Comparison of ENCODE assay signal across 17 cellular contexts in the genomic region with DNA sequence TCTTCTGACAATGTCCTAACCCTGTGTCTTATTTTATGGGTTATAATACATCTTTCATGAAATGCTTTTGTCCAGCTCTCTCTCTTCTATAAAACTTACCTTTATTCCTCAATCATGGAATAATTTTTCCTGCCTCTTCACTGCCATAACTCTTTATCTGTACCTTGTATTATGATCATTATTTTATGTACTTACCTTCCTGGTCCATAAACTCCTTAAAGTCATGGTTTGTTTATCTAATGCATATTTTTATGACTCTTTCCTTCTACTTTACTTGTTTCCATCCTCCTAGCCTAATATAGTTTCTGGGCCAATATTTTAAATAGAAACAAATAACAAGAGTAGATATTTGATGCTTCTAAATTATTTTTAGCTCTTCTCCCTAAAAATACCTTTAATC.
A peak's percentile ranks its signal among the peaks of the same experiment; 100 is the strongest.
DNase-seq lines count a peak whose midpoint lies in the region; ATAC-seq, FAIRE-seq and TF ChIP-seq lines count a peak whose summit lies in the region.
"Had no signal": no experiment of that assay in that cellular context is flagged by ENCODE, and none has a peak within 500 bp of the region (broad histone marks: within the 10 kb centered on the region; RNA-seq: fewer than 3 reads in every experiment).

No MANE protein-coding gene starts in this region.

- FAIRE-seq in islet of Langerhans (lab: Jason Lieb, UNC) = peak; percentile 85
- FAIRE-seq in HepG2 (lab: Jason Lieb, UNC) = no peak
- FAIRE-seq: A549 had no signal

- DNase-seq in left ventricle myocardium inferior = no peak
- DNase-seq in heart left ventricle = no peak
- DNase-seq in WERI-Rb-1 = no peak
- no peak for DNase-seq in thoracic aorta (ENCODE audit: low spot score)
- DNase-seq in H4 (ENCODE audit: low spot score) = no peak
- DNase-seq in HPDE6-E6E7 (ENCODE audit: extremely low spot score) = no peak
- no peak for DNase-seq in HepG2 (ENCODE audit: low spot score)
- DNase-seq: GF-D8, KG1, NCI-H1092, NCI-H2107, NCI-H345, NCI-H69, PC-9 had no signal

- ATAC-seq in heart left ventricle = no peak
- no peak for ATAC-seq in thoracic aorta (ENCODE audit: insufficient number of reproducible peaks, low FRiP score, low read depth)
- no peak for ATAC-seq in HepG2
- ATAC-seq: A549, GM23338 had no signal

- H3K9me3 ChIP-seq in left ventricle myocardium inferior (replicated peaks) (no peaks in the 10 kb centered on the region), heart left ventricle (no peaks in the 10 kb centered on the region), WERI-Rb-1 (ENCODE audit: severe bottlenecking) (no peaks in the 10 kb centered on the region), thoracic aorta (no peaks in the 10 kb centered on the region), HepG2 (ENCODE audit: low read length) (no peaks in the 10 kb centered on the region)
- H3K9me3 ChIP-seq: A549 had no signal

- H3K4me3 ChIP-seq in left ventricle myocardium inferior (no peak overlapping the region), heart left ventricle (no peak overlapping the region), WERI-Rb-1 (ENCODE audit: low read depth, low read length) (no peak overlapping the region), thoracic aorta (no peak overlapping the region), HepG2 (replicated peaks in 1 of 3; ENCODE audit: insufficient read depth in 1 of 3, low read depth in 2 of 3, low read length in 3 of 3) (no peak overlapping the region)
- H3K4me3 ChIP-seq: A549, GM23338, PC-9 had no signal

- TF ChIP-seq POLR2A in heart left ventricle (IDR thresholded peaks at IDR 0.05) = no peak
- TF ChIP-seq POLR2A in HepG2 (IDR thresholded peaks at IDR 0.05; ENCODE audit: insufficient read depth in 1 of 2, low read depth in 2 of 2, low read length in 2 of 2) = no peak

- no peak overlapping the region for H2AFZ ChIP-seq in HepG2 (ENCODE audit: low read length)
- H2AFZ ChIP-seq: GM23338, PC-9 had no signal

- no peaks in the 10 kb centered on the region for H3K27me3 ChIP-seq in left ventricle myocardium inferior (ENCODE audit: low read depth)
- no peaks in the 10 kb centered on the region for H3K27me3 ChIP-seq in heart left ventricle
- no peaks in the 10 kb centered on the region for H3K27me3 ChIP-seq in WERI-Rb-1 (ENCODE audit: insufficient read depth, low read depth, severe bottlenecking)
- no peaks in the 10 kb centered on the region for H3K27me3 ChIP-seq in thoracic aorta (replicated peaks; ENCODE audit: insufficient read depth)
- no peaks in the 10 kb centered on the region for H3K27me3 ChIP-seq in HepG2 (ENCODE audit: control insufficient read depth in 1 of 2, insufficient read depth in 2 of 2, low read length in 2 of 2)

- BruUV-seq in HepG2 (replicated peaks; lab: Mats Ljungman, UMichigan) = no TSS peak

- peak overlapping the region; percentile 3 for H3K27ac ChIP-seq in left ventricle myocardium inferior (replicated peaks)
- H3K27ac ChIP-seq in heart left ventricle = no peak overlapping the region
- H3K27ac ChIP-seq in WERI-Rb-1 = peak overlapping the region; percentile 37
- H3K27ac ChIP-seq in thoracic aorta = peak overlapping the region; percentile 0 to 19
- H3K27ac ChIP-seq in HepG2 (ENCODE audit: extremely low read length, insufficient read depth, low read length) = no peak overlapping the region
- H3K27ac ChIP-seq: A549, PC-9 had no signal

- intact Hi-C loops in left ventricle myocardium inferior (cut with micrococcal nuclease) (no loop called here), heart left ventricle (cut with DNase I) (loop anchor here in 2 of 10 donors (10.0 kb wide), 1 partner anchor 51 kb away; no protein-coding TSS in a partner anchor), HepG2 (cut with micrococcal nuclease; ENCODE audit: unreplicated experiment) (no loop called here)

- CTCF ChIA-PET in HepG2 (lab: Yijun Ruan, JAX; ENCODE audit: low intra/inter-chr PET ratio, low total read pairs) = no interaction called here

- H3K79me2 ChIP-seq in HepG2 (ENCODE audit: insufficient read depth, low read length) = no peaks in the 10 kb centered on the region

- TF ChIP-seq EP300 in HepG2 (IDR thresholded peaks at IDR 0.05; ENCODE audit: low read depth in 2 of 2, low read length in 2 of 2) = no peak
- no peak for TF ChIP-seq EP300 in HepG2 (CRISPR knock-in tag; IDR thresholded peaks at IDR 0.05; ENCODE audit: borderline replicate concordance)

- no peak overlapping the region for H3K9ac ChIP-seq in HepG2 (ENCODE audit: insufficient read depth, low read depth, low read length)

- H4K20me1 ChIP-seq in HepG2 (ENCODE audit: insufficient read depth, low read length) = no peaks in the 10 kb centered on the region

- H3K36me3 ChIP-seq in left ventricle myocardium inferior (peaks cover 75% of the 10 kb centered on the region), heart left ventricle (peaks cover 0 to 97% (median 86%) of the 10 kb centered on the region in 9 donors), WERI-Rb-1 (peaks cover 72% of the 10 kb centered on the region), thoracic aorta (peaks cover 27% of the 10 kb centered on the region), HepG2 (replicated peaks in 1 of 2; ENCODE audit: control insufficient read depth in 1 of 2, insufficient read depth in 2 of 2, low read length in 2 of 2) (peaks cover 25 to 86% of the 10 kb centered on the region in 2 experiments)

- H3K4me2 ChIP-seq in HepG2 (ENCODE audit: low read depth, low read length) = no peak overlapping the region
- H3K4me2 ChIP-seq: A549, GM23338, PC-9 had no signal

- in situ Hi-C loops in HepG2 (cut with HindIII; ENCODE audit: extremely low pct_ligation_motif_present, low pct_unique_long_range_greater_than_20kb) = no loop called here

- TF ChIP-seq CTCF in left ventricle myocardium inferior (IDR thresholded peaks at IDR 0.05; ENCODE audit: borderline replicate concordance) = no peak
- TF ChIP-seq CTCF in heart left ventricle (IDR thresholded peaks at IDR 0.05) = no peak
- no peak for TF ChIP-seq CTCF in WERI-Rb-1 (IDR thresholded peaks at IDR 0.05; ENCODE audit: low read depth, low read length)
- TF ChIP-seq CTCF in thoracic aorta (IDR thresholded peaks at IDR 0.05) = no peak
- no peak for TF ChIP-seq CTCF in HepG2 (CRISPR knock-in tag; IDR thresholded peaks at IDR 0.05)

- peaks cover 66% of the 10 kb centered on the region for H3K4me1 ChIP-seq in left ventricle myocardium inferior
- peaks cover 0 to 46% (median 24%) of the 10 kb centered on the region in 12 donors for H3K4me1 ChIP-seq in heart left ventricle
- peaks cover 11 to 56% of the 10 kb centered on the region in 2 donors for H3K4me1 ChIP-seq in thoracic aorta (ENCODE audit: control insufficient read depth in 1 of 2, low read depth in 2 of 2)
- H3K4me1 ChIP-seq in HepG2 (ENCODE audit: insufficient read depth, low read length) = no peaks in the 10 kb centered on the region
- H3K4me1 ChIP-seq: A549 had no signal

- TF ChIP-seq RAD21 in HepG2 (CRISPR knock-in tag; IDR thresholded peaks at IDR 0.05) = no peak

- POLR2A ChIA-PET in HepG2 (lab: Yijun Ruan, JAX) = no interaction called here

TF ChIP-seq in HepG2, 621 proteins besides CTCF, POLR2A, EP300 and RAD21 (continues in another document):
- no peak for TF ChIP-seq ZBTB8A (CRISPR knock-in tag; IDR thresholded peaks at IDR 0.05; ENCODE audit: borderline replicate concordance, low read depth)
- no peak for TF ChIP-seq SMAD1 (CRISPR knock-in tag; IDR thresholded peaks at IDR 0.05; ENCODE audit: borderline replicate concordance, low read depth)
- TF ChIP-seq SAFB2 (CRISPR knock-in tag; IDR thresholded peaks at IDR 0.05; ENCODE audit: borderline replicate concordance, low read depth) = no peak
- TF ChIP-seq, protein P1, sequence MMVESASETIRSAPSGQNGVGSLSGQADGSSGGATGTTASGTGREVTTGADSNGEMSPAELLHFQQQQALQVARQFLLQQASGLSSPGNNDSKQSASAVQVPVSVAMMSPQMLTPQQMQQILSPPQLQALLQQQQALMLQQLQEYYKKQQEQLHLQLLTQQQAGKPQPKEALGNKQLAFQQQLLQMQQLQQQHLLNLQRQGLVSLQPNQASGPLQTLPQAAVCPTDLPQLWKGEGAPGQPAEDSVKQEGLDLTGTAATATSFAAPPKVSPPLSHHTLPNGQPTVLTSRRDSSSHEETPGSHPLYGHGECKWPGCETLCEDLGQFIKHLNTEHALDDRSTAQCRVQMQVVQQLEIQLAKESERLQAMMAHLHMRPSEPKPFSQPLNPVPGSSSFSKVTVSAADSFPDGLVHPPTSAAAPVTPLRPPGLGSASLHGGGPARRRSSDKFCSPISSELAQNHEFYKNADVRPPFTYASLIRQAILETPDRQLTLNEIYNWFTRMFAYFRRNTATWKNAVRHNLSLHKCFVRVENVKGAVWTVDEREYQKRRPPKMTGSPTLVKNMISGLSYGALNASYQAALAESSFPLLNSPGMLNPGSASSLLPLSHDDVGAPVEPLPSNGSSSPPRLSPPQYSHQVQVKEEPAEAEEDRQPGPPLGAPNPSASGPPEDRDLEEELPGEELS (CRISPR knock-in tag; IDR thresholded peaks at IDR 0.05) = no peak
- no peak for TF ChIP-seq ZNF382 (CRISPR knock-in tag; IDR thresholded peaks at IDR 0.05; ENCODE audit: borderline replicate concordance)
- TF ChIP-seq CREB1 (IDR thresholded peaks at IDR 0.05) = no peak
- TF ChIP-seq CREB1 (CRISPR knock-in tag; IDR thresholded peaks at IDR 0.05) = no peak
- TF ChIP-seq, protein P2, sequence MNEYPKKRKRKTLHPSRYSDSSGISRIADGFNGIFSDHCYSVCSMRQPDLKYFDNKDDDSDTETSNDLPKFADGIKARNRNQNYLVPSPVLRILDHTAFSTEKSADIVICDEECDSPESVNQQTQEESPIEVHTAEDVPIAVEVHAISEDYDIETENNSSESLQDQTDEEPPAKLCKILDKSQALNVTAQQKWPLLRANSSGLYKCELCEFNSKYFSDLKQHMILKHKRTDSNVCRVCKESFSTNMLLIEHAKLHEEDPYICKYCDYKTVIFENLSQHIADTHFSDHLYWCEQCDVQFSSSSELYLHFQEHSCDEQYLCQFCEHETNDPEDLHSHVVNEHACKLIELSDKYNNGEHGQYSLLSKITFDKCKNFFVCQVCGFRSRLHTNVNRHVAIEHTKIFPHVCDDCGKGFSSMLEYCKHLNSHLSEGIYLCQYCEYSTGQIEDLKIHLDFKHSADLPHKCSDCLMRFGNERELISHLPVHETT (CRISPR knock-in tag; conservative IDR thresholded peaks at IDR 0.05) = no peak
- no peak for TF ChIP-seq HDAC2 (CRISPR knock-in tag; IDR thresholded peaks at IDR 0.05)
- TF ChIP-seq GATA4 (IDR thresholded peaks at IDR 0.05; ENCODE audit: borderline replicate concordance, low read depth) = no peak
- no peak for TF ChIP-seq HOXD1 (CRISPR knock-in tag; IDR thresholded peaks at IDR 0.05)
- no peak for TF ChIP-seq EZH2 (conservative IDR thresholded peaks at IDR 0.05; ENCODE audit: low read depth, low read length)
- TF ChIP-seq NFE2L2 (IDR thresholded peaks at IDR 0.05; ENCODE audit: low read length) = no peak

Comparison
In these comparisons a context has a peak if more than half of its experiments do, and no peak if none do; other contexts are left out.
1. H3K27ac ChIP-seq: peak in left ventricle myocardium inferior (single experiment), WERI-Rb-1 (single experiment) and thoracic aorta (2 of 2); none in heart left ventricle (0 of 12) and HepG2 (single experiment).